Comparison of ENCODE assay signal across 2 cellular contexts in the genomic region with DNA sequence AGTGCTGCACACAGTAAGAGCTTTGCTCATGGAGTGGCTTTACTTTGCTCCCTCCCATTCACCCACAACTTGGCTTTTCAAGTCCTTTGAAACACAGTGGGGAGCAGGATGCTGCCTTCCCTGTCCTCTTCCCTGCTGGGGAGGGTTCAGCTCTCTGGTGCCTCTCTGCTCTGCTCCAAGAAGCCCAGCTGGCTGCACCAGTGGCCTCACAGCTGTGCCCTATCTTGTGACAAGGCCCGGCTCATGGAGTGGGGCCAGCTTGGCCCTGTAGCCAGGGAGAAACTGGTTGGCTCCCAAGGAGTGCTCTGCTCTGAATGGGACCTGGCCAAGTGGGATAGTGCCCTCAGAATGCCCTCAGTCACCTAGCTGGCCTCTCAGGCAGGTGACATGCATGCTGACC.
TF ChIP-seq lines count a peak whose summit lies in the region.

No MANE protein-coding gene starts in this region.

TF ChIP-seq in SK-N-SH, 30 proteins besides CTCF, POLR2A, EP300 and RAD21 (continued from another document):
- TF ChIP-seq, protein P1, sequence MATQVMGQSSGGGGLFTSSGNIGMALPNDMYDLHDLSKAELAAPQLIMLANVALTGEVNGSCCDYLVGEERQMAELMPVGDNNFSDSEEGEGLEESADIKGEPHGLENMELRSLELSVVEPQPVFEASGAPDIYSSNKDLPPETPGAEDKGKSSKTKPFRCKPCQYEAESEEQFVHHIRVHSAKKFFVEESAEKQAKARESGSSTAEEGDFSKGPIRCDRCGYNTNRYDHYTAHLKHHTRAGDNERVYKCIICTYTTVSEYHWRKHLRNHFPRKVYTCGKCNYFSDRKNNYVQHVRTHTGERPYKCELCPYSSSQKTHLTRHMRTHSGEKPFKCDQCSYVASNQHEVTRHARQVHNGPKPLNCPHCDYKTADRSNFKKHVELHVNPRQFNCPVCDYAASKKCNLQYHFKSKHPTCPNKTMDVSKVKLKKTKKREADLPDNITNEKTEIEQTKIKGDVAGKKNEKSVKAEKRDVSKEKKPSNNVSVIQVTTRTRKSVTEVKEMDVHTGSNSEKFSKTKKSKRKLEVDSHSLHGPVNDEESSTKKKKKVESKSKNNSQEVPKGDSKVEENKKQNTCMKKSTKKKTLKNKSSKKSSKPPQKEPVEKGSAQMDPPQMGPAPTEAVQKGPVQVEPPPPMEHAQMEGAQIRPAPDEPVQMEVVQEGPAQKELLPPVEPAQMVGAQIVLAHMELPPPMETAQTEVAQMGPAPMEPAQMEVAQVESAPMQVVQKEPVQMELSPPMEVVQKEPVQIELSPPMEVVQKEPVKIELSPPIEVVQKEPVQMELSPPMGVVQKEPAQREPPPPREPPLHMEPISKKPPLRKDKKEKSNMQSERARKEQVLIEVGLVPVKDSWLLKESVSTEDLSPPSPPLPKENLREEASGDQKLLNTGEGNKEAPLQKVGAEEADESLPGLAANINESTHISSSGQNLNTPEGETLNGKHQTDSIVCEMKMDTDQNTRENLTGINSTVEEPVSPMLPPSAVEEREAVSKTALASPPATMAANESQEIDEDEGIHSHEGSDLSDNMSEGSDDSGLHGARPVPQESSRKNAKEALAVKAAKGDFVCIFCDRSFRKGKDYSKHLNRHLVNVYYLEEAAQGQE (IDR thresholded peaks at IDR 0.05; ENCODE audit: low read depth, low read length) = no peak
- TF ChIP-seq TAF1 (IDR thresholded peaks at IDR 0.05; ENCODE audit: borderline replicate concordance, low read depth, low read length) (no peak), YY1 (IDR thresholded peaks at IDR 0.05; ENCODE audit: low read depth) (no peak), ELF1 (IDR thresholded peaks at IDR 0.05) (no peak), FOXM1 (IDR thresholded peaks at IDR 0.05; ENCODE audit: low read depth) (no peak), FOSL2 (IDR thresholded peaks at IDR 0.05; ENCODE audit: borderline replicate concordance, low read depth) (no peak), RFX5 (IDR thresholded peaks at IDR 0.05; ENCODE audit: low read length) (no peak), GABPA (IDR thresholded peaks at IDR 0.05; ENCODE audit: low read depth) (no peak), SMC3 (IDR thresholded peaks at IDR 0.05; ENCODE audit: low read depth, low read length) (no peak), RCOR1 (IDR thresholded peaks at IDR 0.05; ENCODE audit: low read length) (no peak), NRF1 (IDR thresholded peaks at IDR 0.05; ENCODE audit: low read depth, low read length) (no peak)
- TF ChIP-seq, protein P2, sequence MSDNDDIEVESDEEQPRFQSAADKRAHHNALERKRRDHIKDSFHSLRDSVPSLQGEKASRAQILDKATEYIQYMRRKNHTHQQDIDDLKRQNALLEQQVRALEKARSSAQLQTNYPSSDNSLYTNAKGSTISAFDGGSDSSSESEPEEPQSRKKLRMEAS (IDR thresholded peaks at IDR 0.05; ENCODE audit: low read depth) = no peak
- TF ChIP-seq, protein P3, sequence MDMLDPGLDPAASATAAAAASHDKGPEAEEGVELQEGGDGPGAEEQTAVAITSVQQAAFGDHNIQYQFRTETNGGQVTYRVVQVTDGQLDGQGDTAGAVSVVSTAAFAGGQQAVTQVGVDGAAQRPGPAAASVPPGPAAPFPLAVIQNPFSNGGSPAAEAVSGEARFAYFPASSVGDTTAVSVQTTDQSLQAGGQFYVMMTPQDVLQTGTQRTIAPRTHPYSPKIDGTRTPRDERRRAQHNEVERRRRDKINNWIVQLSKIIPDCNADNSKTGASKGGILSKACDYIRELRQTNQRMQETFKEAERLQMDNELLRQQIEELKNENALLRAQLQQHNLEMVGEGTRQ (IDR thresholded peaks at IDR 0.05; ENCODE audit: borderline replicate concordance, low read depth, low read length) = no peak
- TF ChIP-seq, protein P4, sequence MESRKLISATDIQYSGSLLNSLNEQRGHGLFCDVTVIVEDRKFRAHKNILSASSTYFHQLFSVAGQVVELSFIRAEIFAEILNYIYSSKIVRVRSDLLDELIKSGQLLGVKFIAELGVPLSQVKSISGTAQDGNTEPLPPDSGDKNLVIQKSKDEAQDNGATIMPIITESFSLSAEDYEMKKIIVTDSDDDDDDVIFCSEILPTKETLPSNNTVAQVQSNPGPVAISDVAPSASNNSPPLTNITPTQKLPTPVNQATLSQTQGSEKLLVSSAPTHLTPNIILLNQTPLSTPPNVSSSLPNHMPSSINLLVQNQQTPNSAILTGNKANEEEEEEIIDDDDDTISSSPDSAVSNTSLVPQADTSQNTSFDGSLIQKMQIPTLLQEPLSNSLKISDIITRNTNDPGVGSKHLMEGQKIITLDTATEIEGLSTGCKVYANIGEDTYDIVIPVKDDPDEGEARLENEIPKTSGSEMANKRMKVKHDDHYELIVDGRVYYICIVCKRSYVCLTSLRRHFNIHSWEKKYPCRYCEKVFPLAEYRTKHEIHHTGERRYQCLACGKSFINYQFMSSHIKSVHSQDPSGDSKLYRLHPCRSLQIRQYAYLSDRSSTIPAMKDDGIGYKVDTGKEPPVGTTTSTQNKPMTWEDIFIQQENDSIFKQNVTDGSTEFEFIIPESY (IDR thresholded peaks at IDR 0.05; ENCODE audit: borderline replicate concordance, low read depth) = no peak

TF ChIP-seq in SK-N-SH treated with all-trans-retinoic acid at 6 μM for 48 hours, 23 proteins besides CTCF, POLR2A, EP300 and RAD21 (continued from another document):
- TF ChIP-seq, protein P5, sequence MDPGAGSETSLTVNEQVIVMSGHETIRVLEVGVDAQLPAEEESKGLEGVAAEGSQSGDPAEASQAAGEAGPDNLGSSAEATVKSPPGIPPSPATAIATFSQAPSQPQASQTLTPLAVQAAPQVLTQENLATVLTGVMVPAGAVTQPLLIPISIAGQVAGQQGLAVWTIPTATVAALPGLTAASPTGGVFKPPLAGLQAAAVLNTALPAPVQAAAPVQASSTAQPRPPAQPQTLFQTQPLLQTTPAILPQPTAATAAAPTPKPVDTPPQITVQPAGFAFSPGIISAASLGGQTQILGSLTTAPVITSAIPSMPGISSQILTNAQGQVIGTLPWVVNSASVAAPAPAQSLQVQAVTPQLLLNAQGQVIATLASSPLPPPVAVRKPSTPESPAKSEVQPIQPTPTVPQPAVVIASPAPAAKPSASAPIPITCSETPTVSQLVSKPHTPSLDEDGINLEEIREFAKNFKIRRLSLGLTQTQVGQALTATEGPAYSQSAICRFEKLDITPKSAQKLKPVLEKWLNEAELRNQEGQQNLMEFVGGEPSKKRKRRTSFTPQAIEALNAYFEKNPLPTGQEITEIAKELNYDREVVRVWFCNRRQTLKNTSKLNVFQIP (CRISPR knock-in tag; IDR thresholded peaks at IDR 0.05; ENCODE audit: borderline replicate concordance, low read depth) = no peak
- TF ChIP-seq, protein P6, sequence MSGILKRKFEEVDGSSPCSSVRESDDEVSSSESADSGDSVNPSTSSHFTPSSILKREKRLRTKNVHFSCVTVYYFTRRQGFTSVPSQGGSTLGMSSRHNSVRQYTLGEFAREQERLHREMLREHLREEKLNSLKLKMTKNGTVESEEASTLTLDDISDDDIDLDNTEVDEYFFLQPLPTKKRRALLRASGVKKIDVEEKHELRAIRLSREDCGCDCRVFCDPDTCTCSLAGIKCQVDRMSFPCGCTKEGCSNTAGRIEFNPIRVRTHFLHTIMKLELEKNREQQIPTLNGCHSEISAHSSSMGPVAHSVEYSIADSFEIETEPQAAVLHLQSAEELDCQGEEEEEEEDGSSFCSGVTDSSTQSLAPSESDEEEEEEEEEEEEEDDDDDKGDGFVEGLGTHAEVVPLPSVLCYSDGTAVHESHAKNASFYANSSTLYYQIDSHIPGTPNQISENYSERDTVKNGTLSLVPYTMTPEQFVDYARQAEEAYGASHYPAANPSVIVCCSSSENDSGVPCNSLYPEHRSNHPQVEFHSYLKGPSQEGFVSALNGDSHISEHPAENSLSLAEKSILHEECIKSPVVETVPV (CRISPR knock-in tag; IDR thresholded peaks at IDR 0.05) = no peak
- TF ChIP-seq ISL1 (CRISPR knock-in tag; IDR thresholded peaks at IDR 0.05) = no peak
- TF ChIP-seq ZNF565 (CRISPR knock-in tag; conservative IDR thresholded peaks at IDR 0.05; ENCODE audit: low read depth) = no peak
- no peak for TF ChIP-seq ZFP30 (CRISPR knock-in tag; IDR thresholded peaks at IDR 0.05)
- no peak for TF ChIP-seq TOX (CRISPR knock-in tag; IDR thresholded peaks at IDR 0.05; ENCODE audit: borderline replicate concordance)
- no peak for TF ChIP-seq ZC3H10 (CRISPR knock-in tag; IDR thresholded peaks at IDR 0.05)
